Comparison of ENCODE assay signal across 21 cellular contexts in the genomic region with DNA sequence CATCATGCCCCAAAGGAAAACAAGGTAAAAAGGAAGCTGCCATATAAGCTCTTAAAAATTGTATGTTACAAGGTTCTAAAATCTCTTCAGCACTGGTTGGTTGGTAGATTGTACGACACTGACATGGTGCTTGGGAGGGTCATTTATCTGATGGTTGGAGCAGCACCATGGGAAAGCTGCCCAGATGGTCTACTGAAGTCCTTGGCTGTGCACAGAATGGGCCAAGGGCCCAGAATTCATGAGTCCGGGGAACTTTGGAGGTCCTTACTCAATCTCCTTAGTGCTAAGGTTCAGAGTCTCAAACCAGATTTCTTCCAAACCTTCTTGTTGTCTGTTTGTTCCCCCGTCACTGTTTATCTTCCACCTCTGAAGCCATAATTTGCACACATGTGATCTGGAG.
DNase-seq lines count a peak whose midpoint lies in the region; ATAC-seq lines count a peak whose summit lies in the region.
"Had no signal": no experiment of that assay in that cellular context is flagged by ENCODE, and none has a peak within 500 bp of the region (broad histone marks: within the 10 kb centered on the region; RNA-seq: fewer than 3 reads in every experiment).

No MANE protein-coding gene starts in this region.

- H3K4me1 ChIP-seq in subcutaneous abdominal adipose tissue (ENCODE audit: control insufficient read depth in 5 of 5, insufficient read depth in 5 of 5, low read length in 5 of 5) (peaks cover 3 to 32% (median 23%) of the 10 kb centered on the region in 5 donors), HAP-1 (peaks cover under 1% of the 10 kb centered on the region; the same call in 1 of the 2 replicates)

- H3K27ac Mint-ChIP-seq in activated T-cell treated with anti-CD3 and anti-CD28 coated beads, Interleukin-2, amount 50 U/mL, for 72 hours, result peak overlapping the region; percentile 40
- H3K27ac Mint-ChIP-seq: IgD-negative memory B cell had no signal

- peaks cover 0 to 3% of the 10 kb centered on the region in 2 donors for H3K9me3 Mint-ChIP-seq in activated T-cell treated with anti-CD3 and anti-CD28 coated beads, Interleukin-2, amount 50 U/mL, for 72 hours
- peaks cover 4% of the 10 kb centered on the region for H3K9me3 Mint-ChIP-seq in activated T-cell treated with anti-CD3 and anti-CD28 coated beads, Interleukin-2, amount 50 U/mL, for 4 hours

- no peak for ATAC-seq in activated T-cell treated with anti-CD3 and anti-CD28 coated beads, Interleukin-2, amount 50 U/mL, for 72 hours (replicated peaks in 1 of 2)
- ATAC-seq in activated T-cell treated with anti-CD3 and anti-CD28 coated beads, Interleukin-2, amount 50 U/mL, for 4 hours, result no peak
- ATAC-seq in left lobe of liver, result peak; percentile 67
- no peak for ATAC-seq in GM21526 (IDR thresholded peaks at IDR 0.05; ENCODE audit: low FRiP score, unreplicated experiment)
- ATAC-seq: HCT116 had no signal

- no peaks in the 10 kb centered on the region for H3K27me3 ChIP-seq in subcutaneous abdominal adipose tissue (ENCODE audit: control insufficient read depth in 5 of 5, insufficient read depth in 4 of 5, low read length in 5 of 5)
- H3K27me3 ChIP-seq in HAP-1 (ENCODE audit: low read depth), result no peaks in the 10 kb centered on the region

- in situ Hi-C loops in HAP-1 (cut with MboI; ENCODE audit: low sequenced_read_pairs), result loop anchor here (10.0 kb wide), 1 partner anchor 357 kb away; no protein-coding TSS in a partner anchor

- H3K36me3 ChIP-seq in subcutaneous abdominal adipose tissue (ENCODE audit: control insufficient read depth in 5 of 5, insufficient read depth in 5 of 5, low read length in 5 of 5) (peaks cover 0 to 48% (median 34%) of the 10 kb centered on the region in 5 donors), HAP-1 (replicated peaks) (no peaks in the 10 kb centered on the region)

- H3K4me3 Mint-ChIP-seq in activated T-cell treated with anti-CD3 and anti-CD28 coated beads, Interleukin-2, amount 50 U/mL, for 72 hours, result no peak overlapping the region
- H3K4me3 Mint-ChIP-seq in activated T-cell treated with anti-CD3 and anti-CD28 coated beads, Interleukin-2, amount 50 U/mL, for 4 hours, result no peak overlapping the region
- H3K4me3 Mint-ChIP-seq: CD8-positive, alpha-beta memory T cell; IgD-negative memory B cell had no signal

- no peak overlapping the region for H3K9ac ChIP-seq in subcutaneous abdominal adipose tissue (ENCODE audit: low read length in 5 of 5)
- H3K9ac ChIP-seq: GM23248 had no signal

- H3K9me3 ChIP-seq in subcutaneous abdominal adipose tissue (ENCODE audit: control insufficient read depth in 5 of 5, low read length in 5 of 5), result no peaks in the 10 kb centered on the region
- H3K9me3 ChIP-seq in HAP-1, result no peaks in the 10 kb centered on the region

- H3K27ac ChIP-seq in subcutaneous abdominal adipose tissue (ENCODE audit: low read depth, low read length), result peak overlapping the region; percentile 19
- H3K27ac ChIP-seq: GM23248 had no signal

- H3K36me3 Mint-ChIP-seq in activated T-cell treated with anti-CD3 and anti-CD28 coated beads, Interleukin-2, amount 50 U/mL, for 72 hours (ENCODE audit: insufficient read depth in 2 of 2), result peaks cover 2 to 9% of the 10 kb centered on the region in 2 donors
- peaks cover 45% of the 10 kb centered on the region for H3K36me3 Mint-ChIP-seq in activated T-cell treated with anti-CD3 and anti-CD28 coated beads, Interleukin-2, amount 50 U/mL, for 4 hours (ENCODE audit: insufficient read depth)

- H3K4me1 Mint-ChIP-seq in activated T-cell treated with anti-CD3 and anti-CD28 coated beads, Interleukin-2, amount 50 U/mL, for 72 hours (ENCODE audit: low read depth), result no peaks in the 10 kb centered on the region
- H3K4me1 Mint-ChIP-seq in activated T-cell treated with anti-CD3 and anti-CD28 coated beads, Interleukin-2, amount 50 U/mL, for 4 hours (ENCODE audit: low read depth), result peaks cover 5% of the 10 kb centered on the region

- DNase-seq in activated T-cell treated with anti-CD3 and anti-CD28 coated beads, Interleukin-2, amount 50 U/mL, for 72 hours, result no peak
- DNase-seq in activated T-cell treated with anti-CD3 and anti-CD28 coated beads, Interleukin-2, amount 50 U/mL, for 4 hours, result no peak
- DNase-seq in cerebellum (ENCODE audit: low spot score) (peak; percentile 43), left lobe of liver (ENCODE audit: low spot score) (peak; percentile 58), HAP-1 (ENCODE audit: low spot score in 2 of 2) (no peak), NCI-H2081 (lab: John Stamatoyannopoulos, UW) (no peak)
- DNase-seq: 8988T; CD8-positive, alpha-beta memory T cell; DMS79 treated with DMSO at 0.1 percent for 48 hours; GM23248; Kasumi-1; MM.1S; NCI-H1105 treated with DMSO at 0.1 percent for 48 hours; NCI-H1694 treated with DMSO at 0.1 percent for 48 hours; NCI-H69; NK-92 treated with Interleukin-12 subunit alpha and Interleukin-12 subunit beta, amount 100 ng/mL, for 24 hours; OCI-M1 had no signal

- H3K27me3 Mint-ChIP-seq in activated T-cell treated with anti-CD3 and anti-CD28 coated beads, Interleukin-2, amount 50 U/mL, for 72 hours (ENCODE audit: low read depth), result no peaks in the 10 kb centered on the region
- no peaks in the 10 kb centered on the region for H3K27me3 Mint-ChIP-seq in activated T-cell treated with anti-CD3 and anti-CD28 coated beads, Interleukin-2, amount 50 U/mL, for 4 hours (ENCODE audit: low read depth)
- H3K27me3 Mint-ChIP-seq: IgD-negative memory B cell had no signal

- H3K4me3 ChIP-seq in subcutaneous abdominal adipose tissue (ENCODE audit: low read depth in 1 of 5, low read length in 5 of 5), result peak overlapping the region in 1 of 5 donors; percentile 9
- H3K4me3 ChIP-seq in HAP-1, result no peak overlapping the region
- H3K4me3 ChIP-seq: GM23248 had no signal

Comparison
In these comparisons a context has a peak if more than half of its experiments do, and no peak if none do; other contexts are left out.
1. DNase-seq: peak in cerebellum (single experiment) and left lobe of liver (single experiment); none in activated T-cell treated with anti-CD3 and anti-CD28 coated beads, Interleukin-2, amount 50 U/mL, for 72 hours (0 of 2), activated T-cell treated with anti-CD3 and anti-CD28 coated beads, Interleukin-2, amount 50 U/mL, for 4 hours (single experiment), HAP-1 (0 of 2) and NCI-H2081 (0 of 2).